In genomic region chr12:25950329-25951115, GRCh38 we compare ENCODE assay signal across 27 cellular contexts. TPM values are rescaled to one million over a fixed set of nuclear protein-coding genes. Genes with fewer than 3 reads are reported as not detected.
DNase-seq lines count a peak whose midpoint lies in the region; ATAC-seq, FAIRE-seq and TF ChIP-seq lines count a peak whose summit lies in the region.
"Had no signal": no experiment of that assay in that cellular context is flagged by ENCODE, and none has a peak within 500 bp of the region (broad histone marks: within the 10 kb centered on the region; RNA-seq: fewer than 3 reads in every experiment).

No MANE protein-coding gene starts in this region.

- TF ChIP-seq EP300 in H1 (IDR thresholded peaks at IDR 0.05; ENCODE audit: borderline replicate concordance in 1 of 2, low read depth in 2 of 2, low read length in 2 of 2) (no peak), ovary (IDR thresholded peaks at IDR 0.05) (no peak)

- no peak for FAIRE-seq in H1 (lab: Jason Lieb, UNC)
- FAIRE-seq: GM18507 had no signal

- no peak overlapping the region for H3K14ac ChIP-seq in H1 (ENCODE audit: insufficient read length)

- H3K4ac ChIP-seq in H1 (replicated peaks; ENCODE audit: insufficient read length, low read depth, low read length): no peak overlapping the region

- no peak overlapping the region for H3K56ac ChIP-seq in H1 (replicated peaks; ENCODE audit: insufficient read length, low read depth, low read length)

- no peak overlapping the region for H2BK12ac ChIP-seq in H1 (ENCODE audit: low read depth, low read length)

- WGBS in H1 (ENCODE audit: extremely low coverage in 1 of 2, insufficient coverage in 1 of 2, insufficient read length in 1 of 2, insufficient replicate concordance in 2 of 2, low coverage in 1 of 2, low lambda C conversion rate in 2 of 2, missing lambda C conversion rate in 1 of 2), 2 experiments: 100% methylated on average over 3 of the region's 6 CpGs; no CpG with 5 or more reads in 1 of the 2 experiments
- WGBS in ovary, 3 donors: 94 to 98% (median 97%) methylated on average over 5 to 6 of the region's 6 CpGs

- H2BK15ac ChIP-seq in H1 (ENCODE audit: low read length): no peak overlapping the region

- no peak overlapping the region for H2BK120ac ChIP-seq in H1 (replicated peaks; ENCODE audit: low read depth, low read length)

- TF ChIP-seq RAD21 in H1 (IDR thresholded peaks at IDR 0.05 in 1 of 2, conservative IDR thresholded peaks at IDR 0.05 in 1 of 2; ENCODE audit: low read depth in 2 of 2, low read length in 2 of 2): no peak

- H3K4me2 ChIP-seq in PC-3 (ENCODE audit: low read length) (no peak overlapping the region), H1 (ENCODE audit: insufficient read depth in 1 of 2, low read depth in 2 of 2, low read length in 2 of 2) (no peak overlapping the region)

- no peaks in the 10 kb centered on the region for H3K79me1 ChIP-seq in H1 (ENCODE audit: low read depth, low read length)

- H3K27me3 Mint-ChIP-seq in naive thymus-derived CD8-positive, alpha-beta T cell: peaks cover 2 to 11% (median 4%) of the 10 kb centered on the region in 5 donors
- H3K27me3 Mint-ChIP-seq: stimulated activated naive B cell treated with anti-CD40 and anti-IgM and Interleukin-4, amounts not matched to agents 10 μg/mL and 1 μg/mL and 100 μg/mL, for 72 hours had no signal

- intact Hi-C loops in PC-3 (cut with micrococcal nuclease): no loop called here
- intact Hi-C loops in ovary (cut with DNase I): no loop called here

- H3K4me3 ChIP-seq in PC-3 (ENCODE audit: low read length): no peak overlapping the region
- no peak overlapping the region for H3K4me3 ChIP-seq in H1 (ENCODE audit: extremely low read depth in 1 of 4, insufficient read depth in 2 of 4, low read depth in 3 of 4, low read length in 4 of 4)
- H3K4me3 ChIP-seq in ovary: no peak overlapping the region
- H3K4me3 ChIP-seq: testis, uterus had no signal

- no peaks in the 10 kb centered on the region for H3F3A ChIP-seq in PC-3 (ENCODE audit: low read length, unreplicated experiment)

- no peaks in the 10 kb centered on the region for H3K23me2 ChIP-seq in H1 (ENCODE audit: low read depth, low read length)

- H4K8ac ChIP-seq in H1 (ENCODE audit: extremely low read depth, insufficient read depth, low read length): no peak overlapping the region

- TF ChIP-seq CTCF in PC-3 (conservative IDR thresholded peaks at IDR 0.05; ENCODE audit: low read depth, low read length) (no peak), H1 (IDR thresholded peaks at IDR 0.05; ENCODE audit: control extremely low read depth in 1 of 3, insufficient read depth in 1 of 3, low read depth in 1 of 3, low read length in 3 of 3) (no peak), ovary (IDR thresholded peaks at IDR 0.05) (no peak)

- no peak overlapping the region for H2AK5ac ChIP-seq in H1 (ENCODE audit: low read depth, low read length)

- CTCF ChIA-PET in PC-3 (lab: Charles Lee): no interaction called here
- CTCF ChIA-PET in H1 (lab: Charles Lee; ENCODE audit: partially characterized antibody): interaction anchor here (0.8 to 1.2 kb wide), 2 partner anchors 14 to 563 kb away, joined by 3 read pairs; no protein-coding TSS in a partner anchor

- H3K4me1 ChIP-seq in PC-3 (ENCODE audit: insufficient read depth, low read length) (peaks cover 10% of the 10 kb centered on the region), H1 (replicated peaks in 1 of 4; ENCODE audit: control insufficient read depth in 3 of 4, insufficient read depth in 4 of 4, low read length in 3 of 4) (no peaks in the 10 kb centered on the region), ovary (ENCODE audit: insufficient read depth) (no peaks in the 10 kb centered on the region)
- H3K4me1 ChIP-seq: Caco-2, testis, uterus had no signal

- H4K91ac ChIP-seq in H1 (replicated peaks; ENCODE audit: insufficient read length, low read length): no peak overlapping the region

- no peak overlapping the region for H3K18ac ChIP-seq in H1 (ENCODE audit: extremely low read depth, low read length)

- no peaks in the 10 kb centered on the region for H4K20me1 ChIP-seq in PC-3 (ENCODE audit: low read length)
- H4K20me1 ChIP-seq in H1 (replicated peaks in 1 of 2; ENCODE audit: control insufficient read depth in 1 of 2, insufficient read depth in 2 of 2, low read length in 2 of 2): no peaks in the 10 kb centered on the region

- H2AFZ ChIP-seq in PC-3 (ENCODE audit: low read length) (no peak overlapping the region), H1 (ENCODE audit: low read length) (no peak overlapping the region)

- no peak overlapping the region for H4K5ac ChIP-seq in H1 (ENCODE audit: insufficient read length, low read depth, low read length)

- H2BK20ac ChIP-seq in H1 (ENCODE audit: low read length): no peak overlapping the region

- H3K36me3 Mint-ChIP-seq in naive thymus-derived CD8-positive, alpha-beta T cell: no peaks in the 10 kb centered on the region
- H3K36me3 Mint-ChIP-seq: activated naive CD4-positive, alpha-beta T cell treated with anti-CD3 and anti-CD28 coated beads, Interleukin-2, amount 50 U/mL, for 24 hours; naive B cell; stimulated activated naive B cell treated with anti-CD40 and anti-IgM and Interleukin-4, amounts not matched to agents 10 μg/mL and 1 μg/mL and 100 μg/mL, for 72 hours had no signal

- 0 out of 2 replicates have a peak, but pooled peaks cover 5% of the 10 kb centered on the region for H3K9me2 ChIP-seq in PC-3 (replicated peaks; ENCODE audit: low read length)

- H3K27ac ChIP-seq in PC-3 (ENCODE audit: low read length): peak overlapping the region; percentile 71
- no peak overlapping the region for H3K27ac ChIP-seq in H1 (ENCODE audit: low read depth, low read length)
- H3K27ac ChIP-seq in ovary: no peak overlapping the region
- H3K27ac ChIP-seq: C4-2B, testis, uterus had no signal

- BruUV-seq in PC-3 (replicated peaks; lab: Mats Ljungman, UMichigan): no TSS peak

- H3K36me3 ChIP-seq in PC-3 (ENCODE audit: low read depth, low read length) (0 out of 2 replicates have a peak, but pooled peaks cover 2% of the 10 kb centered on the region), H1 (ENCODE audit: control insufficient read depth in 2 of 4, insufficient read depth in 4 of 4, low read length in 3 of 4) (no peaks in the 10 kb centered on the region), ovary (no peaks in the 10 kb centered on the region)
- H3K36me3 ChIP-seq: uterus had no signal

- peak; percentile 93 for ATAC-seq in PC-3
- no peak for ATAC-seq in GM21381 (IDR thresholded peaks at IDR 0.05; ENCODE audit: unreplicated experiment)
- no peak for ATAC-seq in naive thymus-derived CD8-positive, alpha-beta T cell
- ATAC-seq: activated T-helper 17 cell treated with anti-CD3 and anti-CD28 coated beads, Interleukin-2, amount 50 U/mL, for 72 hours; left ventricle myocardium superior; stimulated activated naive B cell treated with anti-CD40 and anti-IgM and Interleukin-4, amounts not matched to agents 10 μg/mL and 1 μg/mL and 100 μg/mL, for 72 hours had no signal

- H3K9ac ChIP-seq in PC-3 (ENCODE audit: low read length) (peak overlapping the region; percentile 8; the same call in 1 of the 2 replicates), H1 (replicated peaks in 1 of 4; ENCODE audit: extremely low read depth in 1 of 4, low read depth in 3 of 4, low read length in 3 of 4) (no peak overlapping the region)

- peaks cover 0 to 12% (median 0%) of the 10 kb centered on the region in 9 donors for H3K9me3 Mint-ChIP-seq in naive thymus-derived CD8-positive, alpha-beta T cell
- H3K9me3 Mint-ChIP-seq: activated naive CD4-positive, alpha-beta T cell treated with anti-CD3 and anti-CD28 coated beads, Interleukin-2, amount 50 U/mL, for 24 hours; activated T-helper 17 cell treated with anti-CD3 and anti-CD28 coated beads, Interleukin-2, amount 50 U/mL, for 72 hours; naive B cell had no signal

- H2BK5ac ChIP-seq in H1 (ENCODE audit: low read depth, low read length): no peak overlapping the region

- DNase-seq in A172 (ENCODE audit: low spot score) (peak; percentile 44), EL (peak; percentile 14), PC-3 (peak; percentile 88), H1 (ENCODE audit: low read depth in 1 of 2, low spot score in 2 of 2) (no peak), NCI-H510A (lab: John Stamatoyannopoulos, UW) (no peak), ovary (no peak)
- DNase-seq in naive thymus-derived CD8-positive, alpha-beta T cell: no peak
- DNase-seq: activated CD8-positive, alpha-beta memory T cell treated with anti-CD3 and anti-CD28 coated beads, Interleukin-2, amount 50 U/mL, for 4 hours; aorta; Caco-2; caudate nucleus; DMS79; left ventricle myocardium superior; naive B cell; NCI-H1436; SHP77; stimulated activated CD4-positive, alpha-beta T cell treated with anti-CD3 and anti-CD28 coated beads, Interleukin-15, amount 100 ng/mL, for 24 hours; stimulated activated naive B cell treated with anti-CD40 and anti-IgM and Interleukin-4, amounts not matched to agents 10 μg/mL and 1 μg/mL and 100 μg/mL, for 72 hours; T-helper 9 cell; testis; uterus had no signal

- H3K79me2 ChIP-seq in PC-3 (ENCODE audit: low read length) (no peaks in the 10 kb centered on the region), H1 (ENCODE audit: control insufficient read depth in 1 of 2, insufficient read depth in 2 of 2, low read length in 2 of 2) (no peaks in the 10 kb centered on the region)

- no peak overlapping the region for H3K4me3 Mint-ChIP-seq in naive thymus-derived CD8-positive, alpha-beta T cell
- H3K4me3 Mint-ChIP-seq: activated naive CD4-positive, alpha-beta T cell treated with anti-CD3 and anti-CD28 coated beads, Interleukin-2, amount 50 U/mL, for 24 hours; activated T-helper 17 cell treated with anti-CD3 and anti-CD28 coated beads, Interleukin-2, amount 50 U/mL, for 72 hours; naive B cell; stimulated activated naive B cell treated with anti-CD40 and anti-IgM and Interleukin-4, amounts not matched to agents 10 μg/mL and 1 μg/mL and 100 μg/mL, for 72 hours had no signal

- H3K4me1 Mint-ChIP-seq in naive thymus-derived CD8-positive, alpha-beta T cell: no peaks in the 10 kb centered on the region
- H3K4me1 Mint-ChIP-seq: activated naive CD4-positive, alpha-beta T cell treated with anti-CD3 and anti-CD28 coated beads, Interleukin-2, amount 50 U/mL, for 24 hours; activated T-helper 17 cell treated with anti-CD3 and anti-CD28 coated beads, Interleukin-2, amount 50 U/mL, for 72 hours; naive B cell; stimulated activated naive B cell treated with anti-CD40 and anti-IgM and Interleukin-4, amounts not matched to agents 10 μg/mL and 1 μg/mL and 100 μg/mL, for 72 hours had no signal

- H3K27ac Mint-ChIP-seq in naive thymus-derived CD8-positive, alpha-beta T cell: no peak overlapping the region
- H3K27ac Mint-ChIP-seq: activated naive CD4-positive, alpha-beta T cell treated with anti-CD3 and anti-CD28 coated beads, Interleukin-2, amount 50 U/mL, for 24 hours; activated T-helper 17 cell treated with anti-CD3 and anti-CD28 coated beads, Interleukin-2, amount 50 U/mL, for 72 hours; stimulated activated naive B cell treated with anti-CD40 and anti-IgM and Interleukin-4, amounts not matched to agents 10 μg/mL and 1 μg/mL and 100 μg/mL, for 72 hours had no signal

- POLR2A ChIA-PET in PC-3 (lab: Charles Lee; ENCODE audit: unreplicated experiment) (no interaction called here), H1 (lab: Charles Lee; ENCODE audit: partially characterized antibody) (no interaction called here)
- POLR2A ChIA-PET in naive thymus-derived CD8-positive, alpha-beta T cell (lab: Charles Lee): no interaction called here

- H3K23ac ChIP-seq in H1 (ENCODE audit: insufficient read length): no peak overlapping the region

- H3K9me3 ChIP-seq in PC-3 (ENCODE audit: low read length) (no peaks in the 10 kb centered on the region), H1 (ENCODE audit: insufficient read depth in 2 of 2, low read depth in 1 of 2, low read length in 1 of 2) (no peaks in the 10 kb centered on the region), ovary (no peaks in the 10 kb centered on the region)
- H3K9me3 ChIP-seq: Caco-2, testis, uterus had no signal

- H3K27me3 ChIP-seq in PC-3 (ENCODE audit: low read length) (no peaks in the 10 kb centered on the region), H1 (replicated peaks in 1 of 4; ENCODE audit: control insufficient read depth in 3 of 4, extremely low read depth in 1 of 4, insufficient read depth in 3 of 4, low read length in 3 of 4) (peaks cover 0 to 1% (median 0%) of the 10 kb centered on the region in 4 experiments; a peak in 1 of 7 replicates), ovary (no peaks in the 10 kb centered on the region)
- H3K27me3 ChIP-seq: testis, uterus had no signal

- TF ChIP-seq POLR2A in H1 (IDR thresholded peaks at IDR 0.05; ENCODE audit: control extremely low read depth in 1 of 2, low read depth in 2 of 2, low read length in 2 of 2) (no peak), ovary (IDR thresholded peaks at IDR 0.05) (no peak)

RNA-seq across cellular contexts. Expression of gene RASSF8, which starts 8.0 kb away (rescaled TPM):
- total RNA-seq in A172 (2014; rRNA removed; shearing (Covaris generic)): 19.7 and 21.2 TPM in 2 replicates
- total RNA-seq in PC-3 (2014; rRNA removed): 51.2 and 87.8 TPM in 2 replicates
- total RNA-seq in H1 (2021; fragmentation: NEBNext Ultra II Directional; extraction: Animal tissue kit (Norgen Biotek cat#: 25700)): 46.7 and 48.2 TPM in 2 replicates
- polyA plus RNA-seq in H1 (2011; rRNA removed): 4.4 and 6.4 TPM in 2 replicates
- polyA plus RNA-seq in H1 (2011; cell fraction: cytosol; rRNA removed): 8.0 TPM
- 17.9 TPM for polyA plus RNA-seq in H1 (2011; cell fraction: nucleus; rRNA removed)
- polyA plus RNA-seq in H1 (2012, experiment 1 of 2): 16.7 to 27.0 TPM (median 22.0 TPM) in 4 replicates
- 0.94 TPM for polyA plus RNA-seq in H1 (2012, experiment 2 of 2)
- 17.4 TPM for polyA plus RNA-seq in H1 (2013, experiment 1 of 2)
- 14.5 TPM for polyA plus RNA-seq in H1 (2013, experiment 2 of 2)
- 54.9 and 97.5 TPM in 2 replicates for polyA minus RNA-seq in H1 (2011; rRNA and poly(A)+ RNA removed)
- polyA minus RNA-seq in H1 (2011; cell fraction: cytosol; rRNA and poly(A)+ RNA removed): 20.3 TPM
- polyA minus RNA-seq in H1 (2011; cell fraction: nucleus; rRNA and poly(A)+ RNA removed): 79.4 TPM
- not detected for total RNA-seq in naive thymus-derived CD8-positive, alpha-beta T cell
- not detected for polyA plus RNA-seq in naive thymus-derived CD8-positive, alpha-beta T cell
- 100 to 1,000 TPM in 3 of 7 donors, 10 to 100 TPM in 4; 60.3 to 134 (median 99.5) TPM for total RNA-seq in ovary
- 10 to 100 TPM; 16.5 to 28.2 TPM for polyA plus RNA-seq in ovary
- total RNA-seq: OCI-LY7 had no signal

Comparison
In these comparisons a context has a peak if more than half of its experiments do, and no peak if none do; other contexts are left out.
1. DNase-seq: peak in A172 (single experiment), EL (single experiment) and PC-3 (single experiment); none in H1 (0 of 2), naive thymus-derived CD8-positive, alpha-beta T cell (0 of 10), NCI-H510A (single experiment) and ovary (0 of 5).
2. RNA of gene RASSF8, which starts 8.0 kb away (total RNA-seq): 60.3 to 134 TPM in ovary, 51.2 to 87.8 TPM in PC-3, 46.7 to 48.2 TPM in H1 and 19.7 to 21.2 TPM in A172; not detected in naive thymus-derived CD8-positive, alpha-beta T cell; every median in the first group is over 10 times any median in the second.